Comparison of ENCODE assay signal across 1 cellular context in the genomic region with DNA sequence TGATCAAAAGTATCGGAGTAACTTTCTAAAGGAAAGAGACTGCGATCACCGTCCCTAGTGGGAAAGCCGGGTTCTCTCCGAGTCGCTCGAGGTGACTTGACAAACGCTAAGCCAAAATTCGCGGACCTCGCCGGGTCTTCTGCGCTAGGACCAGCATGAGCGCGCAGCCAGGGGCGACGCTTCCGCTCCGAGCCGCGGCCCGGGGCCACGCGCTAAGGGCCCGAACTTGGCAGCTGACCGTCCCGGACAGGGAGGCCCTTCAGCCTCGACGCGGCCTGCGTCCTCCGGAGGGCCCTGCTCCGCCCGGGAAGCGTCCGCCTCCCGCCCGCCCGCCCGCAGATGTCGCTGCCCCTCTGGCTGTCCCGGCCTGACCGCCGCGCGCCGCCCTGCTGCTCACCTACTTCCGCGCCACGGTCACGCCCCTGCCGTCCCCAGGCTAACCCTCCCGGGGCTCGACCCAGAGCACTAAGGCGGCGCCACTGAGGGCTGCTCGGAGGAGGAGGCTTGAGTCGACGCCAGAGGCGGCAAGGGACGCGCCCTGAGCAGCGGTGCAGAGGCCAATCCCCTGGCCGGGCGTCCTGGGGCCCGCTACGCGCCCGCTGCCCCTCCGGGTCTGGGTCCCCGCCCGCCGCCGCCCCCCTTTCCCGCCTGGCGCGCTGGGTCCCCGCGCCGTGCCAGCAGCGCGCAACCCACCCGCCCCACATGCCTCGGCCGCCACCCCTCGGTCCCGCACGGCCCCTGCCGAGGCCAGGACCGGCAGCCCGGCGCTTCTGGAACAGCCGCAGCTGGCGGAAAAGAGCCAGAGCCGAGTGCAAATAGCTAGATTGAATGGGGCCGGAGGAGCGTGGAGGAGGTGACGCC.
TF ChIP-seq lines count a peak whose summit lies in the region.

No MANE protein-coding gene starts in this region.

TF ChIP-seq in HEK293, 187 proteins besides CTCF, POLR2A, EP300 and RAD21 (continued from another document):
- TF ChIP-seq, protein P1, sequence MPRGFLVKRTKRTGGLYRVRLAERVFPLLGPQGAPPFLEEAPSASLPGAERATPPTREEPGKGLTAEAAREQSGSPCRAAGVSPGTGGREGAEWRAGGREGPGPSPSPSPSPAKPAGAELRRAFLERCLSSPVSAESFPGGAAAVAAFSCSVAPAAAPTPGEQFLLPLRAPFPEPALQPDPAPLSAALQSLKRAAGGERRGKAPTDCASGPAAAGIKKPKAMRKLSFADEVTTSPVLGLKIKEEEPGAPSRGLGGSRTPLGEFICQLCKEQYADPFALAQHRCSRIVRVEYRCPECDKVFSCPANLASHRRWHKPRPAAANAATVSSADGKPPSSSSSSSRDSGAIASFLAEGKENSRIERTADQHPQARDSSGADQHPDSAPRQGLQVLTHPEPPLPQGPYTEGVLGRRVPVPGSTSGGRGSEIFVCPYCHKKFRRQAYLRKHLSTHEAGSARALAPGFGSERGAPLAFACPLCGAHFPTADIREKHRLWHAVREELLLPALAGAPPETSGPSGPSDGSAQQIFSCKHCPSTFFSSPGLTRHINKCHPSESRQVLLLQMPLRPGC (tag by site-specific recombination; IDR thresholded peaks at IDR 0.05) = no peak
- no peak for TF ChIP-seq ZNF623 (tag by site-specific recombination; IDR thresholded peaks at IDR 0.05)
- TF ChIP-seq, protein P2, sequence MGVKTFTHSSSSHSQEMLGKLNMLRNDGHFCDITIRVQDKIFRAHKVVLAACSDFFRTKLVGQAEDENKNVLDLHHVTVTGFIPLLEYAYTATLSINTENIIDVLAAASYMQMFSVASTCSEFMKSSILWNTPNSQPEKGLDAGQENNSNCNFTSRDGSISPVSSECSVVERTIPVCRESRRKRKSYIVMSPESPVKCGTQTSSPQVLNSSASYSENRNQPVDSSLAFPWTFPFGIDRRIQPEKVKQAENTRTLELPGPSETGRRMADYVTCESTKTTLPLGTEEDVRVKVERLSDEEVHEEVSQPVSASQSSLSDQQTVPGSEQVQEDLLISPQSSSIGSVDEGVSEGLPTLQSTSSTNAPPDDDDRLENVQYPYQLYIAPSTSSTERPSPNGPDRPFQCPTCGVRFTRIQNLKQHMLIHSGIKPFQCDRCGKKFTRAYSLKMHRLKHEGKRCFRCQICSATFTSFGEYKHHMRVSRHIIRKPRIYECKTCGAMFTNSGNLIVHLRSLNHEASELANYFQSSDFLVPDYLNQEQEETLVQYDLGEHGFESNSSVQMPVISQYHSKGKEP (tag by site-specific recombination; IDR thresholded peaks at IDR 0.05) = no peak
- no peak for TF ChIP-seq ZNF701 (tag by site-specific recombination; IDR thresholded peaks at IDR 0.05)
- TF ChIP-seq ZNF157 (tag by site-specific recombination; IDR thresholded peaks at IDR 0.05) = no peak
- TF ChIP-seq ZFP69B (tag by site-specific recombination; IDR thresholded peaks at IDR 0.05) = 0 out of 2 replicates have a peak, but pooled peaks have one; percentile 6
- no peak for TF ChIP-seq ZNF211 (tag by site-specific recombination; IDR thresholded peaks at IDR 0.05; ENCODE audit: low read depth)
- TF ChIP-seq ZNF629 (tag by site-specific recombination; IDR thresholded peaks at IDR 0.05) = 0 out of 2 replicates have a peak, but pooled peaks have one; percentile 20
- no peak for TF ChIP-seq ZNF473 (tag by site-specific recombination; IDR thresholded peaks at IDR 0.05)
- TF ChIP-seq ZNF266 (tag by site-specific recombination; IDR thresholded peaks at IDR 0.05; ENCODE audit: low read depth) = no peak
- TF ChIP-seq ZEB2 (tag by site-specific recombination; IDR thresholded peaks at IDR 0.05) = peak; percentile 66
- TF ChIP-seq, protein P3, sequence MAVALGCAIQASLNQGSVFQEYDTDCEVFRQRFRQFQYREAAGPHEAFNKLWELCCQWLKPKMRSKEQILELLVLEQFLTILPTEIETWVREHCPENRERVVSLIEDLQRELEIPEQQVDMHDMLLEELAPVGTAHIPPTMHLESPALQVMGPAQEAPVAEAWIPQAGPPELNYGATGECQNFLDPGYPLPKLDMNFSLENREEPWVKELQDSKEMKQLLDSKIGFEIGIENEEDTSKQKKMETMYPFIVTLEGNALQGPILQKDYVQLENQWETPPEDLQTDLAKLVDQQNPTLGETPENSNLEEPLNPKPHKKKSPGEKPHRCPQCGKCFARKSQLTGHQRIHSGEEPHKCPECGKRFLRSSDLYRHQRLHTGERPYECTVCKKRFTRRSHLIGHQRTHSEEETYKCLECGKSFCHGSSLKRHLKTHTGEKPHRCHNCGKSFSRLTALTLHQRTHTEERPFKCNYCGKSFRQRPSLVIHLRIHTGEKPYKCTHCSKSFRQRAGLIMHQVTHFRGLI (tag by site-specific recombination; IDR thresholded peaks at IDR 0.05) = no peak
- TF ChIP-seq ZNF585B (tag by site-specific recombination; IDR thresholded peaks at IDR 0.05) = no peak
- TF ChIP-seq FEZF1 (tag by site-specific recombination; IDR thresholded peaks at IDR 0.05) = no peak
- TF ChIP-seq ZNF155 (tag by site-specific recombination; IDR thresholded peaks at IDR 0.05) = no peak
- TF ChIP-seq ZFP37 (tag by site-specific recombination; IDR thresholded peaks at IDR 0.05) = peak; percentile 86; the same call in 1 of the 2 replicates
- 0 out of 2 replicates have a peak, but pooled peaks have one; percentile 35 for TF ChIP-seq SP3 (tag by site-specific recombination; IDR thresholded peaks at IDR 0.05)
- peak; percentile 35; the same call in 1 of the 2 replicates for TF ChIP-seq SP7 (tag by site-specific recombination; IDR thresholded peaks at IDR 0.05)
- TF ChIP-seq, protein P4, sequence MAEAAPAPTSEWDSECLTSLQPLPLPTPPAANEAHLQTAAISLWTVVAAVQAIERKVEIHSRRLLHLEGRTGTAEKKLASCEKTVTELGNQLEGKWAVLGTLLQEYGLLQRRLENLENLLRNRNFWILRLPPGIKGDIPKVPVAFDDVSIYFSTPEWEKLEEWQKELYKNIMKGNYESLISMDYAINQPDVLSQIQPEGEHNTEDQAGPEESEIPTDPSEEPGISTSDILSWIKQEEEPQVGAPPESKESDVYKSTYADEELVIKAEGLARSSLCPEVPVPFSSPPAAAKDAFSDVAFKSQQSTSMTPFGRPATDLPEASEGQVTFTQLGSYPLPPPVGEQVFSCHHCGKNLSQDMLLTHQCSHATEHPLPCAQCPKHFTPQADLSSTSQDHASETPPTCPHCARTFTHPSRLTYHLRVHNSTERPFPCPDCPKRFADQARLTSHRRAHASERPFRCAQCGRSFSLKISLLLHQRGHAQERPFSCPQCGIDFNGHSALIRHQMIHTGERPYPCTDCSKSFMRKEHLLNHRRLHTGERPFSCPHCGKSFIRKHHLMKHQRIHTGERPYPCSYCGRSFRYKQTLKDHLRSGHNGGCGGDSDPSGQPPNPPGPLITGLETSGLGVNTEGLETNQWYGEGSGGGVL (tag by site-specific recombination; IDR thresholded peaks at IDR 0.05) = no peak
- no peak for TF ChIP-seq ZNF404 (tag by site-specific recombination; IDR thresholded peaks at IDR 0.05)
- no peak for TF ChIP-seq MYNN (tag by site-specific recombination; IDR thresholded peaks at IDR 0.05; ENCODE audit: borderline replicate concordance)
- TF ChIP-seq, protein P5, sequence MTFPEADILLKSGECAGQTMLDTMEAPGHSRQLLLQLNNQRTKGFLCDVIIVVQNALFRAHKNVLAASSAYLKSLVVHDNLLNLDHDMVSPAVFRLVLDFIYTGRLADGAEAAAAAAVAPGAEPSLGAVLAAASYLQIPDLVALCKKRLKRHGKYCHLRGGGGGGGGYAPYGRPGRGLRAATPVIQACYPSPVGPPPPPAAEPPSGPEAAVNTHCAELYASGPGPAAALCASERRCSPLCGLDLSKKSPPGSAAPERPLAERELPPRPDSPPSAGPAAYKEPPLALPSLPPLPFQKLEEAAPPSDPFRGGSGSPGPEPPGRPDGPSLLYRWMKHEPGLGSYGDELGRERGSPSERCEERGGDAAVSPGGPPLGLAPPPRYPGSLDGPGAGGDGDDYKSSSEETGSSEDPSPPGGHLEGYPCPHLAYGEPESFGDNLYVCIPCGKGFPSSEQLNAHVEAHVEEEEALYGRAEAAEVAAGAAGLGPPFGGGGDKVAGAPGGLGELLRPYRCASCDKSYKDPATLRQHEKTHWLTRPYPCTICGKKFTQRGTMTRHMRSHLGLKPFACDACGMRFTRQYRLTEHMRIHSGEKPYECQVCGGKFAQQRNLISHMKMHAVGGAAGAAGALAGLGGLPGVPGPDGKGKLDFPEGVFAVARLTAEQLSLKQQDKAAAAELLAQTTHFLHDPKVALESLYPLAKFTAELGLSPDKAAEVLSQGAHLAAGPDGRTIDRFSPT (tag by site-specific recombination; IDR thresholded peaks at IDR 0.05) = no peak; the same call in 1 of the 2 replicates
- TF ChIP-seq ZNF624 (tag by site-specific recombination; IDR thresholded peaks at IDR 0.05) = no peak
- peak; percentile 73 for TF ChIP-seq SP2 (tag by site-specific recombination; IDR thresholded peaks at IDR 0.05)
- no peak for TF ChIP-seq ZNF510 (tag by site-specific recombination; IDR thresholded peaks at IDR 0.05; ENCODE audit: insufficient replicate concordance)
- peak; percentile 69 for TF ChIP-seq PRDM1 (tag by site-specific recombination; IDR thresholded peaks at IDR 0.05)
- TF ChIP-seq ZNF626 (tag by site-specific recombination; IDR thresholded peaks at IDR 0.05) = no peak
- TF ChIP-seq ZNF785 (tag by site-specific recombination; IDR thresholded peaks at IDR 0.05) = no peak
- TF ChIP-seq ZNF121 (tag by site-specific recombination; IDR thresholded peaks at IDR 0.05) = 0 out of 2 replicates have a peak, but pooled peaks have one; percentile 10
- TF ChIP-seq ZNF146 (tag by site-specific recombination; IDR thresholded peaks at IDR 0.05) = no peak
- TF ChIP-seq, protein P6, sequence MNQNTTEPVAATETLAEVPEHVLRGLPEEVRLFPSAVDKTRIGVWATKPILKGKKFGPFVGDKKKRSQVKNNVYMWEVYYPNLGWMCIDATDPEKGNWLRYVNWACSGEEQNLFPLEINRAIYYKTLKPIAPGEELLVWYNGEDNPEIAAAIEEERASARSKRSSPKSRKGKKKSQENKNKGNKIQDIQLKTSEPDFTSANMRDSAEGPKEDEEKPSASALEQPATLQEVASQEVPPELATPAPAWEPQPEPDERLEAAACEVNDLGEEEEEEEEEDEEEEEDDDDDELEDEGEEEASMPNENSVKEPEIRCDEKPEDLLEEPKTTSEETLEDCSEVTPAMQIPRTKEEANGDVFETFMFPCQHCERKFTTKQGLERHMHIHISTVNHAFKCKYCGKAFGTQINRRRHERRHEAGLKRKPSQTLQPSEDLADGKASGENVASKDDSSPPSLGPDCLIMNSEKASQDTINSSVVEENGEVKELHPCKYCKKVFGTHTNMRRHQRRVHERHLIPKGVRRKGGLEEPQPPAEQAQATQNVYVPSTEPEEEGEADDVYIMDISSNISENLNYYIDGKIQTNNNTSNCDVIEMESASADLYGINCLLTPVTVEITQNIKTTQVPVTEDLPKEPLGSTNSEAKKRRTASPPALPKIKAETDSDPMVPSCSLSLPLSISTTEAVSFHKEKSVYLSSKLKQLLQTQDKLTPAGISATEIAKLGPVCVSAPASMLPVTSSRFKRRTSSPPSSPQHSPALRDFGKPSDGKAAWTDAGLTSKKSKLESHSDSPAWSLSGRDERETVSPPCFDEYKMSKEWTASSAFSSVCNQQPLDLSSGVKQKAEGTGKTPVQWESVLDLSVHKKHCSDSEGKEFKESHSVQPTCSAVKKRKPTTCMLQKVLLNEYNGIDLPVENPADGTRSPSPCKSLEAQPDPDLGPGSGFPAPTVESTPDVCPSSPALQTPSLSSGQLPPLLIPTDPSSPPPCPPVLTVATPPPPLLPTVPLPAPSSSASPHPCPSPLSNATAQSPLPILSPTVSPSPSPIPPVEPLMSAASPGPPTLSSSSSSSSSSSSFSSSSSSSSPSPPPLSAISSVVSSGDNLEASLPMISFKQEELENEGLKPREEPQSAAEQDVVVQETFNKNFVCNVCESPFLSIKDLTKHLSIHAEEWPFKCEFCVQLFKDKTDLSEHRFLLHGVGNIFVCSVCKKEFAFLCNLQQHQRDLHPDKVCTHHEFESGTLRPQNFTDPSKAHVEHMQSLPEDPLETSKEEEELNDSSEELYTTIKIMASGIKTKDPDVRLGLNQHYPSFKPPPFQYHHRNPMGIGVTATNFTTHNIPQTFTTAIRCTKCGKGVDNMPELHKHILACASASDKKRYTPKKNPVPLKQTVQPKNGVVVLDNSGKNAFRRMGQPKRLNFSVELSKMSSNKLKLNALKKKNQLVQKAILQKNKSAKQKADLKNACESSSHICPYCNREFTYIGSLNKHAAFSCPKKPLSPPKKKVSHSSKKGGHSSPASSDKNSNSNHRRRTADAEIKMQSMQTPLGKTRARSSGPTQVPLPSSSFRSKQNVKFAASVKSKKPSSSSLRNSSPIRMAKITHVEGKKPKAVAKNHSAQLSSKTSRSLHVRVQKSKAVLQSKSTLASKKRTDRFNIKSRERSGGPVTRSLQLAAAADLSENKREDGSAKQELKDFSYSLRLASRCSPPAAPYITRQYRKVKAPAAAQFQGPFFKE (tag by site-specific recombination; IDR thresholded peaks at IDR 0.05; ENCODE audit: borderline replicate concordance) = no peak; the same call in 1 of the 2 replicates
- no peak for TF ChIP-seq SCRT1 (tag by site-specific recombination; IDR thresholded peaks at IDR 0.05; ENCODE audit: borderline replicate concordance)
- no peak for TF ChIP-seq ZNF175 (tag by site-specific recombination; IDR thresholded peaks at IDR 0.05)
- TF ChIP-seq ZFP3 (tag by site-specific recombination; IDR thresholded peaks at IDR 0.05; ENCODE audit: low read depth) = no peak
- TF ChIP-seq, protein P7, sequence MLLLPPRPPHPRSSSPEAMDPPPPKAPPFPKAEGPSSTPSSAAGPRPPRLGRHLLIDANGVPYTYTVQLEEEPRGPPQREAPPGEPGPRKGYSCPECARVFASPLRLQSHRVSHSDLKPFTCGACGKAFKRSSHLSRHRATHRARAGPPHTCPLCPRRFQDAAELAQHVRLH (tag by site-specific recombination; IDR thresholded peaks at IDR 0.05) = no peak
- no peak for TF ChIP-seq ZNF37A (tag by site-specific recombination; IDR thresholded peaks at IDR 0.05)
- TF ChIP-seq ZBTB7A (tag by site-specific recombination; IDR thresholded peaks at IDR 0.05; ENCODE audit: low read depth) = no peak
- no peak for TF ChIP-seq ZNF19 (tag by site-specific recombination; IDR thresholded peaks at IDR 0.05; ENCODE audit: low read depth)
